In genomic region chr16:24919536-24919935, GRCh38 we compare ENCODE assay signal across 1 cellular context.
TF ChIP-seq lines count a peak whose summit lies in the region.

No MANE protein-coding gene starts in this region.

TF ChIP-seq in HepG2, 621 proteins besides CTCF, POLR2A, EP300 and RAD21:
- no peak for TF ChIP-seq ZBTB40 (IDR thresholded peaks at IDR 0.05)
- no peak for TF ChIP-seq ZBTB40 (CRISPR knock-in tag; IDR thresholded peaks at IDR 0.05)
- no peak for TF ChIP-seq ZNF512 (CRISPR knock-in tag; IDR thresholded peaks at IDR 0.05)
- TF ChIP-seq MTA1 (CRISPR knock-in tag; IDR thresholded peaks at IDR 0.05; ENCODE audit: borderline replicate concordance): no peak
- TF ChIP-seq, protein P1, sequence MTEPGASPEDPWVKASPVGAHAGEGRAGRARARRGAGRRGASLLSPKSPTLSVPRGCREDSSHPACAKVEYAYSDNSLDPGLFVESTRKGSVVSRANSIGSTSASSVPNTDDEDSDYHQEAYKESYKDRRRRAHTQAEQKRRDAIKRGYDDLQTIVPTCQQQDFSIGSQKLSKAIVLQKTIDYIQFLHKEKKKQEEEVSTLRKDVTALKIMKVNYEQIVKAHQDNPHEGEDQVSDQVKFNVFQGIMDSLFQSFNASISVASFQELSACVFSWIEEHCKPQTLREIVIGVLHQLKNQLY (CRISPR knock-in tag; IDR thresholded peaks at IDR 0.05): no peak
- TF ChIP-seq ZNF556 (CRISPR knock-in tag; IDR thresholded peaks at IDR 0.05; ENCODE audit: borderline replicate concordance): no peak
- no peak for TF ChIP-seq AHDC1 (CRISPR knock-in tag; IDR thresholded peaks at IDR 0.05; ENCODE audit: borderline replicate concordance)
- no peak for TF ChIP-seq ZSCAN25 (CRISPR knock-in tag; IDR thresholded peaks at IDR 0.05)
- no peak for TF ChIP-seq FOXO1 (CRISPR knock-in tag; IDR thresholded peaks at IDR 0.05)
- TF ChIP-seq ZNF10 (CRISPR knock-in tag; IDR thresholded peaks at IDR 0.05; ENCODE audit: borderline replicate concordance, low read depth): no peak
- no peak for TF ChIP-seq KDM1A (CRISPR knock-in tag; IDR thresholded peaks at IDR 0.05)
- TF ChIP-seq RCOR2 (CRISPR knock-in tag; IDR thresholded peaks at IDR 0.05): no peak
- no peak for TF ChIP-seq HDAC2 (CRISPR knock-in tag; IDR thresholded peaks at IDR 0.05)
- no peak for TF ChIP-seq CREB3 (CRISPR knock-in tag; IDR thresholded peaks at IDR 0.05)
- no peak for TF ChIP-seq PHB2 (IDR thresholded peaks at IDR 0.05; ENCODE audit: partially characterized antibody)
- TF ChIP-seq KLF16 (CRISPR knock-in tag; IDR thresholded peaks at IDR 0.05): no peak
